ENCODE assay signal across 13 cellular contexts in genomic region chr21:16072692-16073091, GRCh38.
DNase-seq lines count a peak whose midpoint lies in the region; ATAC-seq and TF ChIP-seq lines count a peak whose summit lies in the region.
"Had no signal": no experiment of that assay in that cellular context is flagged by ENCODE, and none has a peak within 500 bp of the region (broad histone marks: within the 10 kb centered on the region; RNA-seq: fewer than 3 reads in every experiment).

No MANE protein-coding gene starts in this region.

- no TSS peak for BruUV-seq in A673 (replicated peaks; lab: Mats Ljungman, UMichigan)

- H3K9ac ChIP-seq in neural progenitor cell = no peak overlapping the region

- H3K27ac ChIP-seq in A673 (ENCODE audit: low read depth, low read length, poor library complexity, severe bottlenecking) = no peak overlapping the region
- H3K27ac ChIP-seq in cingulate gyrus (ENCODE audit: low read depth, low read length) = peak overlapping the region; percentile 95
- H3K27ac ChIP-seq in neural progenitor cell = no peak overlapping the region

- no peaks in the 10 kb centered on the region for H3K36me3 Mint-ChIP-seq in neural progenitor cell

- no peak for ATAC-seq in stimulated activated naive CD8-positive, alpha-beta T cell treated with anti-CD3 and anti-CD28 coated beads, Interleukin-15, amount 100 ng/mL, for 72 hours
- ATAC-seq in GM21526 (IDR thresholded peaks at IDR 0.05; ENCODE audit: low FRiP score, unreplicated experiment) (no peak), mucosa of descending colon (no peak), HG03439 (IDR thresholded peaks at IDR 0.05; ENCODE audit: unreplicated experiment) (no peak)

- no peaks in the 10 kb centered on the region for H3K79me2 ChIP-seq in neural progenitor cell (ENCODE audit: low read depth)

- no peak overlapping the region for H3K4me3 Mint-ChIP-seq in neural progenitor cell
- H3K4me3 Mint-ChIP-seq in stimulated activated naive CD8-positive, alpha-beta T cell treated with anti-CD3 and anti-CD28 coated beads, Interleukin-15, amount 100 ng/mL, for 72 hours = no peak overlapping the region
- H3K4me3 Mint-ChIP-seq: activated CD4-positive, alpha-beta memory T cell treated with anti-CD3 and anti-CD28 coated beads, Interleukin-2, amount 10 ng/mL, durations not matched to agents 7 days and 5 days; T-helper 1 cell treated with Interleukin-12 subunit alpha and Interleukin-12 subunit beta and Interleukin-4 antibody, amounts not matched to agents 30 μg/mL and 1 μg/mL, for 36 hours had no signal

- no peaks in the 10 kb centered on the region for H3F3A ChIP-seq in neural progenitor cell (ENCODE audit: low read depth)

- H3K27me3 ChIP-seq in A673 (replicated peaks; ENCODE audit: insufficient read depth, low read depth, low read length, poor library complexity) (no peaks in the 10 kb centered on the region), neural progenitor cell (no peaks in the 10 kb centered on the region)

- H3K9me3 Mint-ChIP-seq in neural progenitor cell = no peaks in the 10 kb centered on the region
- H3K9me3 Mint-ChIP-seq in stimulated activated naive CD8-positive, alpha-beta T cell treated with anti-CD3 and anti-CD28 coated beads, Interleukin-15, amount 100 ng/mL, for 72 hours = no peaks in the 10 kb centered on the region
- H3K9me3 Mint-ChIP-seq: activated CD4-positive, alpha-beta memory T cell treated with anti-CD3 and anti-CD28 coated beads, Interleukin-2, amount 10 ng/mL, durations not matched to agents 7 days and 5 days; T-helper 1 cell treated with Interleukin-12 subunit alpha and Interleukin-12 subunit beta and Interleukin-4 antibody, amounts not matched to agents 30 μg/mL and 1 μg/mL, for 36 hours had no signal

- no peak for TF ChIP-seq CTCF in A673 (conservative IDR thresholded peaks at IDR 0.05; ENCODE audit: low read depth, low read length)
- TF ChIP-seq CTCF in neural progenitor cell (IDR thresholded peaks at IDR 0.05) = no peak
- TF ChIP-seq CTCF in mucosa of descending colon (IDR thresholded peaks at IDR 0.05) = no peak

- H3K27ac Mint-ChIP-seq in neural progenitor cell = peak overlapping the region; percentile 22
- H3K27ac Mint-ChIP-seq in stimulated activated naive CD8-positive, alpha-beta T cell treated with anti-CD3 and anti-CD28 coated beads, Interleukin-15, amount 100 ng/mL, for 72 hours = no peak overlapping the region
- H3K27ac Mint-ChIP-seq: activated CD4-positive, alpha-beta memory T cell treated with anti-CD3 and anti-CD28 coated beads, Interleukin-2, amount 10 ng/mL, durations not matched to agents 7 days and 5 days; T-helper 1 cell treated with Interleukin-12 subunit alpha and Interleukin-12 subunit beta and Interleukin-4 antibody, amounts not matched to agents 30 μg/mL and 1 μg/mL, for 36 hours had no signal

- DNase-seq in A673 (ENCODE audit: low spot score) = peak; percentile 60
- peak; percentile 51 for DNase-seq in M059J (ENCODE audit: low read depth)
- DNase-seq in neural progenitor cell (ENCODE audit: low spot score) = no peak
- DNase-seq in stimulated activated naive CD8-positive, alpha-beta T cell treated with anti-CD3 and anti-CD28 coated beads, Interleukin-15, amount 100 ng/mL, for 72 hours = no peak
- DNase-seq in mucosa of descending colon = no peak
- DNase-seq: activated CD4-positive, alpha-beta memory T cell treated with anti-CD3 and anti-CD28 coated beads, Interleukin-2, amount 10 ng/mL, durations not matched to agents 7 days and 5 days; activated naive CD4-positive, alpha-beta T cell; NCI-H187 treated with DMSO at 0.1 percent for 48 hours; stimulated activated naive CD4-positive, alpha-beta T cell had no signal

- H3K9me3 ChIP-seq in A673 (ENCODE audit: low read depth, low read length, poor library complexity, severe bottlenecking) (no peaks in the 10 kb centered on the region), neural progenitor cell (ENCODE audit: low read depth) (no peaks in the 10 kb centered on the region), mucosa of descending colon (no peaks in the 10 kb centered on the region)

- H3K4me1 ChIP-seq in A673 (ENCODE audit: insufficient read depth, low read length, poor library complexity, severe bottlenecking) (peaks cover 26% of the 10 kb centered on the region), neural progenitor cell (no peaks in the 10 kb centered on the region), mucosa of descending colon (ENCODE audit: low read depth) (no peaks in the 10 kb centered on the region)

- H3K4me2 ChIP-seq in neural progenitor cell = no peak overlapping the region

- H3K36me3 ChIP-seq in A673 (ENCODE audit: insufficient read depth, low read length, poor library complexity, severe bottlenecking) (no peaks in the 10 kb centered on the region), neural progenitor cell (no peaks in the 10 kb centered on the region), mucosa of descending colon (ENCODE audit: low read depth) (no peaks in the 10 kb centered on the region)

- no peaks in the 10 kb centered on the region for H4K20me1 ChIP-seq in neural progenitor cell (ENCODE audit: low read depth)

- intact Hi-C loops in A673 (cut with micrococcal nuclease; ENCODE audit: unreplicated experiment) = no loop called here
- intact Hi-C loops in mucosa of descending colon (cut with DNase I, micrococcal nuclease) = no loop called here

- H3K4me3 ChIP-seq in A673 (ENCODE audit: low read depth, low read length, poor library complexity, severe bottlenecking) (no peak overlapping the region), neural progenitor cell (no peak overlapping the region), mucosa of descending colon (no peak overlapping the region)

- H2AFZ ChIP-seq in neural progenitor cell (replicated peaks) = peak overlapping the region; percentile 9

- POLR2A ChIA-PET in A673 (lab: Charles Lee; ENCODE audit: low non-redundant PET) = no interaction called here

- peaks cover 35% of the 10 kb centered on the region for H3K4me1 Mint-ChIP-seq in neural progenitor cell
- no peaks in the 10 kb centered on the region for H3K4me1 Mint-ChIP-seq in stimulated activated naive CD8-positive, alpha-beta T cell treated with anti-CD3 and anti-CD28 coated beads, Interleukin-15, amount 100 ng/mL, for 72 hours
- H3K4me1 Mint-ChIP-seq: activated CD4-positive, alpha-beta memory T cell treated with anti-CD3 and anti-CD28 coated beads, Interleukin-2, amount 10 ng/mL, durations not matched to agents 7 days and 5 days had no signal

- H3K27me3 Mint-ChIP-seq in neural progenitor cell (ENCODE audit: insufficient read depth, low read depth) = no peaks in the 10 kb centered on the region
- no peaks in the 10 kb centered on the region for H3K27me3 Mint-ChIP-seq in stimulated activated naive CD8-positive, alpha-beta T cell treated with anti-CD3 and anti-CD28 coated beads, Interleukin-15, amount 100 ng/mL, for 72 hours
- H3K27me3 Mint-ChIP-seq: activated CD4-positive, alpha-beta memory T cell treated with anti-CD3 and anti-CD28 coated beads, Interleukin-2, amount 10 ng/mL, durations not matched to agents 7 days and 5 days had no signal

- CTCF ChIA-PET in A673 (lab: Charles Lee) = interaction anchor here (1.0 kb wide), 1 partner anchor 14 kb away, joined by 3 read pairs; no protein-coding TSS in a partner anchor

Comparison
In these comparisons a context has a peak if more than half of its experiments do, and no peak if none do; other contexts are left out.
1. DNase-seq: peak in A673 (single experiment) and M059J (single experiment); none in neural progenitor cell (single experiment), stimulated activated naive CD8-positive, alpha-beta T cell treated with anti-CD3 and anti-CD28 coated beads, Interleukin-15, amount 100 ng/mL, for 72 hours (0 of 2) and mucosa of descending colon (0 of 3).